In the genomic region with DNA sequence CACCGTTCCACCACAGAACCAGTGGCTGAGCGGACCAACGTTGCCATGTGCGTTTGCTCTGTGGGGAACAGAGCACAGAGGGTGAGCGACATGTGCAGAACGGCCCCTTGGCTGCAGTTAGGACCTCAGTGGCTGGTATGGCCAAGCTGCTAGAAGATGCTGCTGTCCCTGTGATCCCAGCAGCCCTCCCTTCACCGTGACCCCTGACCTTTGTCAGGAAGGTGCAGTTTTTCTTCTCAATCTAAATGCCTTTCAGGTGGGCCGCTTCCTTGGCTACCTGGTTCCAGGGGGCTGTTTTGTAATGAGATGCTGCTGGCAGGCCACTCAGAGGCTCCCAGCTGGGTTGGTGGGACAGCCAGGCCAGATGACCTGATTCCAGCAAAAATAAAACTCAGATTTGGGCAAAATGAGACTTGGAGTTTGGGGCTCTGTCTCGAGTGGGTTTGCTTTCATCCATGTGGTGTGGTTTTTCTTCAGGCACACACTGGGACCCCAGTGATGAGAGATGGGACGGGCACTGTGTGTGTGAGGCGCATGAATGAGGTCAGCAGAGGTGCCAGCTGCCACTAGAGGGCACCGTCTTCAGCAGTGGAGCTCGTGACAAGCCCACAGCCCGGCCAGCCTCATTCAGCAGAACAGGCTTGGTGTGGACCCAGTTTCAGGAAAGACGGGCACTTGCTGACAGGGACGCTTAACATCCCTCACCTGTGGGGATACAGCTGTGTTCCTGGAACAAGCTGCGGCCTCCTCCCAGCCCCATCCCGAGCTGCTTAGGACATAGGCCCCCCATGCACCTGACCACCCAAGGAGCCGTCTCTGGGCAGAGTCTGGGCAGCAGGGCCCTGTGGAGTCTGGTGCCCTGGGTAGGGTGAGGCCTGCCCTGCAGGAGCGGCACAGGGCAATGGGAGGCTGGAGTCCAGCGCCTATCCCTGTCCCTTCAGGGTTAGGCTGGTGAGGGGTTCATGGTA, we compare ENCODE assay signal across 8 cellular contexts. TPM values are rescaled to one million over a fixed set of nuclear protein-coding genes. Genes with fewer than 3 reads are reported as not detected.
DNase-seq lines count a peak whose midpoint lies in the region; ATAC-seq and TF ChIP-seq lines count a peak whose summit lies in the region.

No MANE protein-coding gene starts in this region.

- H3K27ac ChIP-seq in effector memory CD4-positive, alpha-beta T cell (ENCODE audit: insufficient read depth, low read length, poor library complexity, severe bottlenecking) = no peak overlapping the region

- peaks cover 20% of the 10 kb centered on the region for H3K4me1 ChIP-seq in effector memory CD4-positive, alpha-beta T cell (ENCODE audit: control insufficient read depth, insufficient read depth, low read length, poor library complexity, severe bottlenecking)
- peaks cover 13% of the 10 kb centered on the region for H3K4me1 ChIP-seq in mucosa of descending colon (ENCODE audit: low read depth)

- DNase-seq in NCI-H2081 (lab: John Stamatoyannopoulos, UW) (peak; percentile 5 to 34), NCI-H2081 treated with DMSO at 0.1 percent for 48 hours (lab: John Stamatoyannopoulos, UW) (no peak), NB4 (ENCODE audit: low read depth) (peak; percentile 73), mucosa of descending colon (peak; percentile 57 to 76 (median 69))
- peak; percentile 54 for DNase-seq in activated CD4-positive, alpha-beta T cell treated with anti-CD3 and anti-CD28 coated beads, Interleukin-2, amount 50 U/mL, for 1 hour
- peak in 2 of 3 donors; percentile 17 to 19 for DNase-seq in effector memory CD4-positive, alpha-beta T cell
- DNase-seq in stimulated activated naive CD4-positive, alpha-beta T cell (lab: John Stamatoyannopoulos, UW) = peak in 5 of 6 experiments; percentile 4 to 33 (median 24)

- H3K4me3 ChIP-seq in NB4 (ENCODE audit: low read depth, low read length) = no peak overlapping the region
- no peak overlapping the region for H3K4me3 ChIP-seq in effector memory CD4-positive, alpha-beta T cell (ENCODE audit: insufficient read depth, low read depth, low read length, poor library complexity, severe bottlenecking)
- H3K4me3 ChIP-seq in mucosa of descending colon = no peak overlapping the region

- peak; percentile 60 for TF ChIP-seq CTCF in NB4 (IDR thresholded peaks at IDR 0.05; ENCODE audit: low read depth, low read length)
- TF ChIP-seq CTCF in mucosa of descending colon (IDR thresholded peaks at IDR 0.05) = peak; percentile 65

- no peaks in the 10 kb centered on the region for H3K9me3 ChIP-seq in effector memory CD4-positive, alpha-beta T cell (ENCODE audit: control insufficient read depth, low read length)
- peaks cover 6% of the 10 kb centered on the region for H3K9me3 ChIP-seq in mucosa of descending colon

- TF ChIP-seq POLR2A in NB4 (IDR thresholded peaks at IDR 0.05; ENCODE audit: extremely low read depth, insufficient read length) = no peak

- H3K27me3 ChIP-seq in effector memory CD4-positive, alpha-beta T cell (replicated peaks; ENCODE audit: control insufficient read depth, insufficient read depth, low read length, poor library complexity, severe bottlenecking) = no peaks in the 10 kb centered on the region

- intact Hi-C loops in mucosa of descending colon (cut with DNase I, micrococcal nuclease) = no loop called here

- ATAC-seq in mucosa of descending colon (no peak), GM21717 (IDR thresholded peaks at IDR 0.05; ENCODE audit: unreplicated experiment) (no peak)

- peaks cover 20% of the 10 kb centered on the region for H3K36me3 ChIP-seq in effector memory CD4-positive, alpha-beta T cell (ENCODE audit: control insufficient read depth, insufficient read depth, low read length)
- no peaks in the 10 kb centered on the region for H3K36me3 ChIP-seq in mucosa of descending colon (ENCODE audit: low read depth)

RNA-seq across cellular contexts. Expression of a gene that starts 4.1 kb away (rescaled TPM):
- 10 to 100 TPM; 27.3 to 36.0 (median 28.2) TPM for total RNA-seq in mucosa of descending colon

RNA-seq across cellular contexts. Expression of a gene that starts 16.7 kb away (rescaled TPM):
- not detected for total RNA-seq in mucosa of descending colon

RNA-seq across cellular contexts. Expression of a gene that starts 25.0 kb away (rescaled TPM):
- 10 to 100 TPM; 16.4 to 24.5 (median 21.5) TPM for total RNA-seq in mucosa of descending colon

RNA-seq across cellular contexts. Expression of a gene that starts 41.4 kb away (rescaled TPM):
- not detected for total RNA-seq in mucosa of descending colon

RNA-seq across cellular contexts. Expression of a gene that starts 57.0 kb away (rescaled TPM):
- not detected for total RNA-seq in mucosa of descending colon
